In the genomic region with DNA sequence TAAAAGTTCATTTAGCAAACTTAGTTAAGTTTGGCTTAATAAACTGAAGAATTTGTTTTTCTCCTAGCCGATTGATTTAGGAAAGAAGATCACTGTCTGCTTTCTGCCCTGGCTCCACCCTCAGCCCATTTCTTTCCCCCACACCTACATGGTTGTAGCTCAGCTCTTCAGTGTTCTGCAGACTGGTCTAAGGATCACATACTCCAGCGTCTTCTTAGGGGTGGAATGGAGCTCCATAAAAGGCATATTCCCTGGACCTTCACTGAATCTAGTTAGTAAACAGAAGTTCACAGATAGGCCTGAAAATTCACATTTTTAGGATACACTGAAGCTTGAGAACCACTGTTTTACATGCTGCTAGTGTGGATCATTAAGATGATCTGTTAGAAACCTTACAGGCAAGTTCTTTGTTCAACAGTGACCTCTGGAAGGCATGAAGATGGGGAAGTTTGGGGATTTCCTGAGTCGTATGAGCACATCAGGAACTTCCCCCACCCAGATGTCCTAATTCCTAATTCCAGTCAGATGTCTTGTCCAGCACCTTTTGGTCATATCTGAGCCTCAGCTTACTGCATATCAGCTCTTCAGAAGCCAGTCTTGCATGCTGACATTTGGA, we compare ENCODE assay signal across 12 cellular contexts. TPM values are rescaled to one million over a fixed set of nuclear protein-coding genes. Genes with fewer than 3 reads are reported as not detected.
DNase-seq lines count a peak whose midpoint lies in the region; ATAC-seq and TF ChIP-seq lines count a peak whose summit lies in the region.
"Had no signal": no experiment of that assay in that cellular context is flagged by ENCODE, and none has a peak within 500 bp of the region (broad histone marks: within the 10 kb centered on the region; RNA-seq: fewer than 3 reads in every experiment).

No MANE protein-coding gene starts in this region.

- no peaks in the 10 kb centered on the region for H3K27me3 ChIP-seq in BLaER1 treated with 17β-estradiol and CSF1 and Interleukin-3, amounts not matched to agents 10 nM and 100 nM

- H3K4me3 Mint-ChIP-seq in HFFc6 = no peak overlapping the region
- H3K4me3 Mint-ChIP-seq in naive thymus-derived CD8-positive, alpha-beta T cell = no peak overlapping the region
- H3K4me3 Mint-ChIP-seq: endodermal cell had no signal

- H3K9ac ChIP-seq in BLaER1 treated with 17β-estradiol and CSF1 and Interleukin-3, amounts not matched to agents 10 nM and 100 nM = peak overlapping the region in 5 of 11 experiments; percentile 35 to 68 (median 55); a peak in 9 of 22 replicates

- ATAC-seq in GM18873 (IDR thresholded peaks at IDR 0.05; ENCODE audit: low FRiP score, unreplicated experiment) = peak; percentile 64
- peak; percentile 38 for ATAC-seq in HG02973 (IDR thresholded peaks at IDR 0.05; ENCODE audit: unreplicated experiment)
- ATAC-seq in HG03159 (IDR thresholded peaks at IDR 0.05; ENCODE audit: unreplicated experiment) = no peak
- ATAC-seq in naive thymus-derived CD8-positive, alpha-beta T cell = no peak

- peaks cover 0 to 56% (median 37%) of the 10 kb centered on the region in 10 experiments; a peak in 16 of 20 replicates for H3K4me1 ChIP-seq in BLaER1 treated with 17β-estradiol and CSF1 and Interleukin-3, amounts not matched to agents 10 nM and 100 nM

- no peaks in the 10 kb centered on the region for H3K9me3 ChIP-seq in BLaER1 treated with 17β-estradiol and CSF1 and Interleukin-3, amounts not matched to agents 10 nM and 100 nM (replicated peaks in 1 of 11)

- DNase-seq in choroid plexus epithelial cell (ENCODE audit: low read depth) (peak; percentile 44), HFFc6 (no peak), DMS153 (lab: John Stamatoyannopoulos, UW) (no peak)
- no peak for DNase-seq in naive thymus-derived CD8-positive, alpha-beta T cell
- DNase-seq: activated T-cell treated with anti-CD3 and anti-CD28 coated beads, Interleukin-2, amount 50 U/mL, for 48 hours; endodermal cell; SHP77 had no signal

- H4K20me1 ChIP-seq in BLaER1 treated with 17β-estradiol and CSF1 and Interleukin-3, amounts not matched to agents 10 nM and 100 nM = no peaks in the 10 kb centered on the region

- POLR2A ChIA-PET in naive thymus-derived CD8-positive, alpha-beta T cell (lab: Charles Lee) = no interaction called here

- no peaks in the 10 kb centered on the region for H3K9me3 Mint-ChIP-seq in HFFc6
- no peaks in the 10 kb centered on the region for H3K9me3 Mint-ChIP-seq in naive thymus-derived CD8-positive, alpha-beta T cell
- H3K9me3 Mint-ChIP-seq: endodermal cell had no signal

- no peaks in the 10 kb centered on the region for H3K36me3 Mint-ChIP-seq in HFFc6 (ENCODE audit: low read depth)
- H3K36me3 Mint-ChIP-seq in naive thymus-derived CD8-positive, alpha-beta T cell = no peaks in the 10 kb centered on the region

- peaks cover under 1% of the 10 kb centered on the region; the same call in 1 of the 2 replicates for H3K4me1 Mint-ChIP-seq in HFFc6 (ENCODE audit: low read depth)
- H3K4me1 Mint-ChIP-seq in naive thymus-derived CD8-positive, alpha-beta T cell = peaks cover 0 to 2% (median 0%) of the 10 kb centered on the region in 4 donors

- peaks cover 0 to under 1% (median 0%) of the 10 kb centered on the region in 11 experiments; a peak in 1 of 22 replicates for H3K36me3 ChIP-seq in BLaER1 treated with 17β-estradiol and CSF1 and Interleukin-3, amounts not matched to agents 10 nM and 100 nM

- H3K4me2 ChIP-seq in BLaER1 treated with 17β-estradiol and CSF1 and Interleukin-3, amounts not matched to agents 10 nM and 100 nM = peak overlapping the region in 8 of 11 experiments; percentile 21 to 81 (median 74); a peak in 14 of 22 replicates

- no peak overlapping the region for H3K27ac Mint-ChIP-seq in HFFc6
- H3K27ac Mint-ChIP-seq in naive thymus-derived CD8-positive, alpha-beta T cell = no peak overlapping the region
- H3K27ac Mint-ChIP-seq: endodermal cell had no signal

- H3K4me3 ChIP-seq in BLaER1 treated with 17β-estradiol and CSF1 and Interleukin-3, amounts not matched to agents 10 nM and 100 nM = 0 out of 20 replicates have a peak overlapping the region, but pooled peaks of 1 of the 10 experiments have one; percentile 34
- H3K4me3 ChIP-seq in choroid plexus epithelial cell (ENCODE audit: low read depth, low read length) = no peak overlapping the region
- H3K4me3 ChIP-seq: lung had no signal

- H3K27me3 Mint-ChIP-seq in HFFc6 (ENCODE audit: insufficient read depth) = peaks cover 31% of the 10 kb centered on the region
- H3K27me3 Mint-ChIP-seq in naive thymus-derived CD8-positive, alpha-beta T cell = peaks cover 0 to 2% (median 0%) of the 10 kb centered on the region in 5 donors

- no peak for TF ChIP-seq CTCF in choroid plexus epithelial cell (conservative IDR thresholded peaks at IDR 0.05; ENCODE audit: low read depth, low read length)
- TF ChIP-seq CTCF in HFFc6 (IDR thresholded peaks at IDR 0.05) = no peak

- peak overlapping the region in 7 of 11 experiments; percentile 45 to 85 (median 69); a peak in 13 of 22 replicates for H3K27ac ChIP-seq in BLaER1 treated with 17β-estradiol and CSF1 and Interleukin-3, amounts not matched to agents 10 nM and 100 nM

RNA-seq across cellular contexts. Expression of gene PIWIL4, which starts 16.8 kb away (rescaled TPM):
- under 1 TPM; 0.12 to 0.43 (median 0.28) TPM for total RNA-seq in HFFc6 (2021; fragmentation: NEBNext Ultra II Directional; extraction: Animal tissue kit (Norgen Biotek cat#: 25700))
- 1 to 10 TPM; 1.5 to 1.6 TPM for total RNA-seq in naive thymus-derived CD8-positive, alpha-beta T cell
- under 1 TPM in 1 of 3 donors, not detected in 2; 0.98 TPM for polyA plus RNA-seq in naive thymus-derived CD8-positive, alpha-beta T cell

RNA-seq across cellular contexts. Expression of gene FUT4, which starts 40.3 kb away (rescaled TPM):
- total RNA-seq in HFFc6 (2021; fragmentation: NEBNext Ultra II Directional; extraction: Animal tissue kit (Norgen Biotek cat#: 25700)) = 1 to 10 TPM in 4 of 6 experiments, under 1 TPM in 2; 0.85 to 3.3 (median 3.0) TPM
- 1 to 10 TPM; 5.5 to 5.6 TPM for total RNA-seq in naive thymus-derived CD8-positive, alpha-beta T cell
- 1 to 10 TPM; 1.2 to 1.6 (median 1.2) TPM for polyA plus RNA-seq in naive thymus-derived CD8-positive, alpha-beta T cell

Comparison
In these comparisons a context has a peak if more than half of its experiments do, and no peak if none do; other contexts are left out.
1. ATAC-seq: peak in GM18873 (single experiment) and HG02973 (single experiment); none in HG03159 (single experiment) and naive thymus-derived CD8-positive, alpha-beta T cell (0 of 2).